Comparison of ENCODE assay signal across 21 cellular contexts in the genomic region with DNA sequence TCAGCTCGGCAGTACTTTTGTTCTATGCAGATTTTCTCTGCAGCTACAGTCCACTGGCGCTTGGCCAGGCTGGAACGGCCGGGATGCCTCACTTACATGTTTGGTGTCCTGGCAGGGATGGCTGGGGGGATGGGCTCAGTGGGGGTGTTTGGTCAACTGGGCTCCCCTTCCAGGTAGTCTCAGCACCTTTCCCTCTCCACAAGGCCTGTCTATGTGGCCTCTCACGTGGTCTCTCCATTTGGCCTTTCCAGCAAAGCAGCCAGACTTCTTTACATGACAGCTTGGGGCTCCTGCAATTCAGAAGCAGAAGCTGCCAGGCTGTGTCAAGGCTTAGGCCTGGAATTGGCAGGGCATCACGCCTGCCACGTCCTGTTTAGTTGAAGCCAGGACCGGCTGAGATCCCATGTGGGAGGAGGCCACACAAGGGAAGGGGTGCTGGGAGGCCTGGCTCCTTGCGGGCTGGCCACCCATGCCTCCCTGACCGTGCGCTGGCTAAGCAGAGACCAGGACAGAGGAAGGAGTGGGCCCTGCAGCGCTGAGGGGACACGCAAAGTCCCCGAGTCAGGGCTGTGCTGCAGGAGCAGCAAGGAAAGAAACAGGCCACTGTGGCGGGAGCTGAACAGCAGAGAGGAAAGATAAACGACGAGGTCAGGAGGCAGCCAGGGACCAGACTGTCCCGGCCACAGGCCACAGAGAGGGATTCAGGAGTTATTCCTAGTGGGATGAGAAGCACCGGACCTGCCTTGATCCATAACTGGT. TPM values are rescaled to one million over a fixed set of nuclear protein-coding genes. Genes with fewer than 3 reads are reported as not detected.
DNase-seq lines count a peak whose midpoint lies in the region; ATAC-seq, FAIRE-seq and TF ChIP-seq lines count a peak whose summit lies in the region.
"Had no signal": no experiment of that assay in that cellular context is flagged by ENCODE, and none has a peak within 500 bp of the region (broad histone marks: within the 10 kb centered on the region; RNA-seq: fewer than 3 reads in every experiment).

No MANE protein-coding gene starts in this region.

- H3K36me3 ChIP-seq in right atrium auricular region = no peaks in the 10 kb centered on the region
- no peaks in the 10 kb centered on the region for H3K36me3 ChIP-seq in heart right ventricle
- H3K36me3 ChIP-seq in aorta (ENCODE audit: control insufficient read depth in 1 of 2, insufficient read depth in 2 of 2, low read length in 1 of 2) = no peaks in the 10 kb centered on the region
- H3K36me3 ChIP-seq in small intestine (ENCODE audit: control insufficient read depth in 2 of 2, insufficient read depth in 2 of 2, low read length in 2 of 2) = no peaks in the 10 kb centered on the region
- H3K36me3 ChIP-seq in tibial nerve = no peaks in the 10 kb centered on the region

- no peak for TF ChIP-seq EP300 in tibial nerve (IDR thresholded peaks at IDR 0.05)

- ATAC-seq in Right ventricle myocardium superior (ENCODE audit: poor library complexity) (peak; percentile 41), heart right ventricle (peak; percentile 11 to 67 (median 50)), aorta (ENCODE audit: low FRiP score) (peak; percentile 44), HG03342 (IDR thresholded peaks at IDR 0.05; ENCODE audit: unreplicated experiment) (no peak)
- ATAC-seq: activated CD4-positive, alpha-beta T cell treated with anti-CD3 and anti-CD28 coated beads for 36 hours; activated T-cell treated with anti-CD3 and anti-CD28 coated beads, Interleukin-2, amount 50 U/mL, for 4 hours; naive thymus-derived CD4-positive, alpha-beta T cell had no signal

- no peak for TF ChIP-seq POLR2A in tibial nerve (IDR thresholded peaks at IDR 0.05)

- no peak for TF ChIP-seq CTCF in right atrium auricular region (IDR thresholded peaks at IDR 0.05)
- TF ChIP-seq CTCF in heart right ventricle (IDR thresholded peaks at IDR 0.05) = no peak
- TF ChIP-seq CTCF in tibial nerve (IDR thresholded peaks at IDR 0.05) = no peak

- H3K4me3 ChIP-seq in right atrium auricular region (no peak overlapping the region), heart right ventricle (no peak overlapping the region), aorta (ENCODE audit: low read length in 2 of 2) (no peak overlapping the region), small intestine (ENCODE audit: low read depth in 1 of 2, low read length in 2 of 2) (no peak overlapping the region), tibial nerve (no peak overlapping the region)
- H3K4me3 ChIP-seq: PC-9 had no signal

- 54 to 58% methylated on average over 19 of the region's 19 CpGs for WGBS in heart right ventricle, 2 donors
- 47 to 48% methylated on average over 19 of the region's 19 CpGs for WGBS in aorta, 2 donors
- 69 to 84% (median 80%) methylated on average over 17 to 19 of the region's 19 CpGs for WGBS in small intestine, 3 donors
- 61 to 62% methylated on average over 19 of the region's 19 CpGs for WGBS in tibial nerve, 2 donors

- intact Hi-C loops in Right ventricle myocardium superior (cut with DNase I) = no loop called here
- intact Hi-C loops in heart right ventricle (cut with DNase I) = no loop called here
- intact Hi-C loops in aorta (cut with DNase I) = no loop called here

- H3K27ac ChIP-seq in right atrium auricular region (peak overlapping the region in 1 of 2 donors; percentile 11), heart right ventricle (no peak overlapping the region), aorta (ENCODE audit: low read depth in 1 of 2, low read length in 2 of 2) (no peak overlapping the region), small intestine (ENCODE audit: low read depth in 1 of 2, low read length in 1 of 2) (no peak overlapping the region), tibial nerve (no peak overlapping the region)

- no peaks in the 10 kb centered on the region for H3K27me3 ChIP-seq in right atrium auricular region
- no peaks in the 10 kb centered on the region for H3K27me3 ChIP-seq in heart right ventricle
- no peaks in the 10 kb centered on the region for H3K27me3 ChIP-seq in aorta (ENCODE audit: control insufficient read depth in 1 of 2, insufficient read depth in 2 of 2, low read length in 1 of 2)
- H3K27me3 ChIP-seq in small intestine (ENCODE audit: control insufficient read depth in 2 of 2, insufficient read depth in 2 of 2, low read length in 2 of 2) = no peaks in the 10 kb centered on the region
- H3K27me3 ChIP-seq in tibial nerve = no peaks in the 10 kb centered on the region

- H3K4me1 ChIP-seq in right atrium auricular region (peaks cover 0 to 8% of the 10 kb centered on the region in 2 donors), heart right ventricle (peaks cover 0 to 10% (median 0%) of the 10 kb centered on the region in 9 donors), aorta (ENCODE audit: control insufficient read depth in 1 of 2, insufficient read depth in 2 of 2, low read length in 2 of 2) (no peaks in the 10 kb centered on the region), small intestine (ENCODE audit: control insufficient read depth in 2 of 2, insufficient read depth in 1 of 2, low read depth in 1 of 2, low read length in 1 of 2) (no peaks in the 10 kb centered on the region), tibial nerve (peaks cover 0 to 7% (median 0%) of the 10 kb centered on the region in 4 donors)

- peak; percentile 59 for DNase-seq in Right ventricle myocardium superior
- DNase-seq in right atrium auricular region (ENCODE audit: low spot score) = no peak
- peak; percentile 23 to 40 for DNase-seq in heart right ventricle
- DNase-seq in occipital lobe (lab: John Stamatoyannopoulos, UW) = peak; percentile 21
- peak; percentile 55 to 83 for DNase-seq in aorta
- DNase-seq in small intestine = no peak
- no peak for DNase-seq in tibial nerve (ENCODE audit: low spot score in 2 of 2)
- DNase-seq: ACHN; activated CD4-positive, alpha-beta T cell treated with anti-CD3 and anti-CD28 coated beads for 36 hours; activated T-cell treated with anti-CD3 and anti-CD28 coated beads, Interleukin-2, amount 50 U/mL, for 4 hours; effector CD4-positive, alpha-beta T cell; foreskin melanocyte; KBM-7; naive thymus-derived CD4-positive, alpha-beta T cell; NCI-H1417 treated with DMSO at 0.1 percent for 48 hours; NCI-H524 treated with DMSO at 0.1 percent for 48 hours had no signal

- FAIRE-seq in small intestine (lab: Jason Lieb, UNC) = no peak
- FAIRE-seq: islet of Langerhans had no signal

- H3K9me3 ChIP-seq in right atrium auricular region (no peaks in the 10 kb centered on the region), heart right ventricle (no peaks in the 10 kb centered on the region), aorta (ENCODE audit: control insufficient read depth, low read length) (no peaks in the 10 kb centered on the region), small intestine (ENCODE audit: control insufficient read depth, low read depth) (no peaks in the 10 kb centered on the region), tibial nerve (no peaks in the 10 kb centered on the region)
- H3K9me3 ChIP-seq: Caco-2 had no signal

RNA-seq across cellular contexts. Expression of a gene that starts 38.9 kb away (rescaled TPM):
- 14.2 TPM for total RNA-seq in Right ventricle myocardium superior
- 1 to 10 TPM; 2.7 to 7.1 TPM for total RNA-seq in right atrium auricular region
- total RNA-seq in heart right ventricle = 10 to 100 TPM in 8 of 10 donors, 1 to 10 TPM in 2; 9.7 to 16.0 (median 12.9) TPM
- polyA plus RNA-seq in heart right ventricle = 10 to 100 TPM in 1 of 2 donors, 1 to 10 TPM in 1; 6.0 to 14.1 TPM
- 8.4 TPM for total RNA-seq in occipital lobe
- 10 to 100 TPM; 10.8 to 14.7 TPM for total RNA-seq in aorta
- 10 to 100 TPM in 1 of 2 donors, 1 to 10 TPM in 1; 8.8 to 13.4 TPM for polyA plus RNA-seq in aorta
- 10 to 100 TPM; 10.5 to 14.1 (median 13.8) TPM for polyA plus RNA-seq in small intestine
- total RNA-seq in tibial nerve = 10 to 100 TPM in 1 of 4 donors, 1 to 10 TPM in 3; 4.6 to 14.7 (median 8.7) TPM

RNA-seq across cellular contexts. Expression of a gene that starts 39.1 kb away (rescaled TPM):
- total RNA-seq in Right ventricle myocardium superior (39.9 TPM), right atrium auricular region (10 to 100 TPM; 37.3 to 50.3 TPM), heart right ventricle (10 to 100 TPM; 41.6 to 59.1 (median 47.3) TPM), occipital lobe (60.4 TPM), aorta (10 to 100 TPM; 51.2 to 70.9 TPM), tibial nerve (100 to 1,000 TPM in 2 of 4 donors, 10 to 100 TPM in 2; 79.8 to 128 (median 100) TPM)
- polyA plus RNA-seq in heart right ventricle (10 to 100 TPM; 29.0 to 55.5 TPM), aorta (10 to 100 TPM; 56.1 to 62.5 TPM), small intestine (10 to 100 TPM; 67.8 to 79.4 (median 78.7) TPM)

RNA-seq across cellular contexts. Expression of a gene that starts 50.0 kb away (rescaled TPM):
- total RNA-seq in Right ventricle myocardium superior (not detected), right atrium auricular region (not detected), heart right ventricle (not detected), occipital lobe (0.62 TPM), aorta (not detected), tibial nerve (not detected)
- polyA plus RNA-seq in heart right ventricle (not detected), aorta (1 to 10 TPM in 1 of 2 donors, under 1 TPM in 1; 0.08 to 3.1 TPM), small intestine (10 to 100 TPM in 2 of 3 donors, 1 to 10 TPM in 1; 8.2 to 23.3 (median 12.7) TPM)
- total RNA-seq: activated CD4-positive, alpha-beta T cell treated with anti-CD3 and anti-CD28 coated beads for 36 hours; activated T-cell treated with anti-CD3 and anti-CD28 coated beads, Interleukin-2, amount 50 U/mL, for 4 hours; naive thymus-derived CD4-positive, alpha-beta T cell; T-helper 1 cell treated with Interleukin-12 subunit alpha and Interleukin-12 subunit beta and Interleukin-4 antibody, amounts not matched to agents 30 ng/mL and 1 ng/mL, for 36 hours had no signal
- polyA plus RNA-seq: naive thymus-derived CD4-positive, alpha-beta T cell had no signal

Comparison
In these comparisons a context has a peak if more than half of its experiments do, and no peak if none do; other contexts are left out.
1. DNase-seq: peak in Right ventricle myocardium superior (single experiment), heart right ventricle (2 of 2), occipital lobe (single experiment) and aorta (2 of 2); none in right atrium auricular region (single experiment), small intestine (single experiment) and tibial nerve (0 of 2).